16 cellular contexts compared by ENCODE assay signal in genomic region chr4:24244663-24245519, GRCh38.
DNase-seq lines count a peak whose midpoint lies in the region; ATAC-seq and TF ChIP-seq lines count a peak whose summit lies in the region.
"Had no signal": no experiment of that assay in that cellular context is flagged by ENCODE, and none has a peak within 500 bp of the region (broad histone marks: within the 10 kb centered on the region; RNA-seq: fewer than 3 reads in every experiment).

No MANE protein-coding gene starts in this region.

- no peak for TF ChIP-seq POLR2A in thyroid gland (IDR thresholded peaks at IDR 0.05)

- no peaks in the 10 kb centered on the region for H3K27me3 ChIP-seq in thyroid gland
- H3K27me3 ChIP-seq in MG63 = no peaks in the 10 kb centered on the region
- H3K27me3 ChIP-seq: stomach had no signal

- DNase-seq in NCI-H510A treated with DMSO at 0.1 percent for 48 hours (lab: John Stamatoyannopoulos, UW) = peak; percentile 29
- DNase-seq in NCI-H510A (lab: John Stamatoyannopoulos, UW) = no peak
- peak; percentile 3 for DNase-seq in fibroblast of the aortic adventitia (ENCODE audit: low read depth)
- peak; percentile 16 to 24 for DNase-seq in thyroid gland
- no peak for DNase-seq in DMS53 treated with DMSO at 0.1 percent for 48 hours (lab: John Stamatoyannopoulos, UW; ENCODE audit: unreplicated experiment)
- no peak for DNase-seq in MG63
- DNase-seq: activated CD4-positive, CD25-positive, alpha-beta regulatory T cell; activated naive CD4-positive, alpha-beta T cell treated with anti-CD3 and anti-CD28 coated beads, Interleukin-2, amount 10 ng/mL, durations not matched to agents 7 days and 5 days; central memory CD4-positive, alpha-beta T cell; GF-D8; left colon; stimulated activated CD4-positive, alpha-beta T cell treated with anti-CD3 and anti-CD28 coated beads, Interleukin-12 subunit alpha, Interleukin-12 subunit beta, amount 100 ng/mL, for 4 hours; stomach had no signal

- H3K27ac ChIP-seq in mesodermal cell (ENCODE audit: low read depth, low read length, severe bottlenecking) (peak overlapping the region; percentile 13), thyroid gland (no peak overlapping the region)
- H3K27ac ChIP-seq: A549, stomach had no signal

- no peaks in the 10 kb centered on the region for H3K36me3 ChIP-seq in mesodermal cell (ENCODE audit: control insufficient read depth, insufficient read depth, low read length)
- no peaks in the 10 kb centered on the region for H3K36me3 ChIP-seq in thyroid gland
- no peaks in the 10 kb centered on the region for H3K36me3 ChIP-seq in MG63
- H3K36me3 ChIP-seq: stomach had no signal

- ATAC-seq in HG02763 (IDR thresholded peaks at IDR 0.05; ENCODE audit: unreplicated experiment) = no peak
- ATAC-seq: A549, left colon had no signal

- no peak for TF ChIP-seq CTCF in fibroblast of the aortic adventitia (IDR thresholded peaks at IDR 0.05; ENCODE audit: insufficient read depth, low read length)
- TF ChIP-seq CTCF in thyroid gland (IDR thresholded peaks at IDR 0.05) = no peak

- intact Hi-C loops in thyroid gland (cut with DNase I) = no loop called here

- H3K4me1 ChIP-seq in mesodermal cell (ENCODE audit: control insufficient read depth, insufficient read depth, low read length, poor library complexity, severe bottlenecking) (no peaks in the 10 kb centered on the region), thyroid gland (peaks cover 4 to 10% of the 10 kb centered on the region in 2 donors)
- H3K4me1 ChIP-seq: A549 had no signal

- no peaks in the 10 kb centered on the region for H3K9me3 ChIP-seq in mesodermal cell (ENCODE audit: control insufficient read depth, low read length)
- H3K9me3 ChIP-seq in thyroid gland = no peaks in the 10 kb centered on the region
- no peaks in the 10 kb centered on the region for H3K9me3 ChIP-seq in MG63
- H3K9me3 ChIP-seq: A549, stomach had no signal

- WGBS in mesodermal cell (ENCODE audit: insufficient coverage in 2 of 2), 2 experiments = 87 to 90% methylated on average over 6 to 9 of the region's 9 CpGs
- WGBS in thyroid gland, 2 donors = 68 to 75% methylated on average over 9 of the region's 9 CpGs

- H3K4me3 ChIP-seq in fibroblast of the aortic adventitia (ENCODE audit: low read depth, low read length) (no peak overlapping the region), mesodermal cell (ENCODE audit: extremely low read depth, insufficient read depth, low read length, poor library complexity, severe bottlenecking) (no peak overlapping the region), thyroid gland (replicated peaks in 1 of 3) (no peak overlapping the region), MG63 (no peak overlapping the region)
- H3K4me3 ChIP-seq: A549, stomach had no signal

Comparison
In these comparisons a context has a peak if more than half of its experiments do, and no peak if none do; other contexts are left out.
1. DNase-seq: peak in NCI-H510A treated with DMSO at 0.1 percent for 48 hours (single experiment), fibroblast of the aortic adventitia (single experiment) and thyroid gland (2 of 2); none in NCI-H510A (single experiment), DMS53 treated with DMSO at 0.1 percent for 48 hours (single experiment) and MG63 (single experiment).